Comparison of ENCODE assay signal across 1 cellular context in genomic region chr6:137904822-137905617, GRCh38.
TF ChIP-seq lines count a peak whose summit lies in the region.

No MANE protein-coding gene starts in this region.

TF ChIP-seq in K562, 482 proteins besides CTCF, POLR2A, EP300 and RAD21 (continued from another document and continues in another):
- peak; percentile 52 for TF ChIP-seq POLR2H (tag; IDR thresholded peaks at IDR 0.05; ENCODE audit: low read depth)
- TF ChIP-seq ILK (tag; IDR thresholded peaks at IDR 0.05; ENCODE audit: borderline replicate concordance, low read depth): no peak
- TF ChIP-seq U2AF2 (optimal IDR thresholded peaks at IDR 0.05; ENCODE audit: low read depth, low read length): no peak
- 0 out of 2 replicates have a peak, but pooled peaks have one; percentile 36 for TF ChIP-seq PHB (CRISPR knock-in tag; IDR thresholded peaks at IDR 0.05)
- TF ChIP-seq ZNF778 (CRISPR knock-in tag; IDR thresholded peaks at IDR 0.05): no peak
- TF ChIP-seq SRSF3 (IDR thresholded peaks at IDR 0.05; ENCODE audit: insufficient read depth, low read length): no peak
- no peak for TF ChIP-seq CSDE1 (IDR thresholded peaks at IDR 0.05)
- peak; percentile 2; the same call in 1 of the 2 replicates for TF ChIP-seq KLF16 (IDR thresholded peaks at IDR 0.05)
- no peak for TF ChIP-seq ZFP91 (CRISPR knock-in tag; IDR thresholded peaks at IDR 0.05)
- TF ChIP-seq ETS2 (tag; IDR thresholded peaks at IDR 0.05; ENCODE audit: borderline replicate concordance, poor library complexity, severe bottlenecking): no peak
- no peak for TF ChIP-seq PREB (CRISPR knock-in tag; IDR thresholded peaks at IDR 0.05)
- TF ChIP-seq ZNF589 (CRISPR knock-in tag; IDR thresholded peaks at IDR 0.05; ENCODE audit: low read depth): no peak
- peak; percentile 55; the same call in 1 of the 2 replicates for TF ChIP-seq GTF2E2 (tag; IDR thresholded peaks at IDR 0.05)
- 0 out of 2 replicates have a peak, but pooled peaks have one; percentile 37 for TF ChIP-seq HEY1 (CRISPR knock-in tag; IDR thresholded peaks at IDR 0.05; ENCODE audit: borderline replicate concordance)
- 0 out of 2 replicates have a peak, but pooled peaks have one; percentile 1 for TF ChIP-seq DEAF1 (CRISPR knock-in tag; IDR thresholded peaks at IDR 0.05)
- TF ChIP-seq ZNF3 (CRISPR knock-in tag; IDR thresholded peaks at IDR 0.05): no peak
- TF ChIP-seq BDP1 (IDR thresholded peaks at IDR 0.05; ENCODE audit: insufficient read depth, insufficient read length): no peak
- TF ChIP-seq KDM1A (IDR thresholded peaks at IDR 0.05): peak; percentile 56 to 77; a peak in 3 of 4 replicates
- no peak for TF ChIP-seq KLF10 (CRISPR knock-in tag; IDR thresholded peaks at IDR 0.05)
- TF ChIP-seq PPARD (CRISPR knock-in tag; IDR thresholded peaks at IDR 0.05): no peak
- no peak for TF ChIP-seq ZNF280A (IDR thresholded peaks at IDR 0.05; ENCODE audit: low read depth, partially characterized antibody)
- no peak for TF ChIP-seq ZNF239 (CRISPR knock-in tag; IDR thresholded peaks at IDR 0.05)
- no peak for TF ChIP-seq FOXA3 (CRISPR knock-in tag; conservative IDR thresholded peaks at IDR 0.05 in 1 of 2, IDR thresholded peaks at IDR 0.05 in 1 of 2)
- 0 out of 2 replicates have a peak, but pooled peaks have one; percentile 21 for TF ChIP-seq ZNF24 (IDR thresholded peaks at IDR 0.05)
- no peak; the same call in none of the 2 replicates for TF ChIP-seq ZNF592 (IDR thresholded peaks at IDR 0.05)
- no peak for TF ChIP-seq ID3 (CRISPR knock-in tag; IDR thresholded peaks at IDR 0.05)
- no peak for TF ChIP-seq ID3 (tag; IDR thresholded peaks at IDR 0.05)
- TF ChIP-seq RFX1 (IDR thresholded peaks at IDR 0.05): no peak
- no peak for TF ChIP-seq NR1H2 (CRISPR knock-in tag; IDR thresholded peaks at IDR 0.05)
- TF ChIP-seq DACH1 (IDR thresholded peaks at IDR 0.05; ENCODE audit: partially characterized antibody): no peak
- no peak for TF ChIP-seq CREB1 (IDR thresholded peaks at IDR 0.05)
- no peak for TF ChIP-seq CREB1 (CRISPR knock-in tag; IDR thresholded peaks at IDR 0.05)
- TF ChIP-seq FOSL1 (tag; conservative IDR thresholded peaks at IDR 0.05): peak; percentile 85
- no peak for TF ChIP-seq POLR2B (IDR thresholded peaks at IDR 0.05; ENCODE audit: low read depth, partially characterized antibody)
- TF ChIP-seq ARNT (IDR thresholded peaks at IDR 0.05): no peak
- no peak for TF ChIP-seq FOXK2 (conservative IDR thresholded peaks at IDR 0.05 in 1 of 2, IDR thresholded peaks at IDR 0.05 in 1 of 2; ENCODE audit: low read depth in 2 of 2)
- TF ChIP-seq CEBPG (CRISPR knock-in tag; IDR thresholded peaks at IDR 0.05): no peak
- peak in 1 of 2 experiments; percentile 85; a peak in 2 of 4 replicates for TF ChIP-seq CEBPG (tag; conservative IDR thresholded peaks at IDR 0.05 in 1 of 2, IDR thresholded peaks at IDR 0.05 in 1 of 2)
- TF ChIP-seq SMAD3 (CRISPR knock-in tag; conservative IDR thresholded peaks at IDR 0.05): 0 out of 2 replicates have a peak, but pooled peaks have one; percentile 22
- no peak for TF ChIP-seq RHOXF2B (CRISPR knock-in tag; conservative IDR thresholded peaks at IDR 0.05)
- no peak for TF ChIP-seq CHD4 (IDR thresholded peaks at IDR 0.05; ENCODE audit: insufficient read depth, insufficient replicate concordance, low read depth, low read length, poor library complexity, severe bottlenecking)
- no peak for TF ChIP-seq MYNN (IDR thresholded peaks at IDR 0.05)
- TF ChIP-seq MYNN (CRISPR knock-in tag; IDR thresholded peaks at IDR 0.05): no peak
- TF ChIP-seq SRSF7 (optimal IDR thresholded peaks at IDR 0.05; ENCODE audit: low read depth, low read length): no peak
- TF ChIP-seq TFAM (CRISPR knock-in tag; conservative IDR thresholded peaks at IDR 0.05): no peak
- no peak for TF ChIP-seq BCLAF1 (IDR thresholded peaks at IDR 0.05; ENCODE audit: borderline replicate concordance in 1 of 2, control insufficient read depth in 1 of 2, low read depth in 2 of 2, low read length in 1 of 2)
- no peak for TF ChIP-seq ZNF507 (tag; conservative IDR thresholded peaks at IDR 0.05)
- peak; percentile 81; the same call in 1 of the 2 replicates for TF ChIP-seq DPF2 (IDR thresholded peaks at IDR 0.05)
- TF ChIP-seq TEAD4 (IDR thresholded peaks at IDR 0.05; ENCODE audit: low read length): no peak
- no peak for TF ChIP-seq TEAD4 (CRISPR knock-in tag; IDR thresholded peaks at IDR 0.05; ENCODE audit: borderline replicate concordance)
- no peak for TF ChIP-seq RB1 (IDR thresholded peaks at IDR 0.05; ENCODE audit: low read depth)
- no peak for TF ChIP-seq ZFX (CRISPR knock-in tag; IDR thresholded peaks at IDR 0.05)
- no peak for TF ChIP-seq POU5F1 (IDR thresholded peaks at IDR 0.05; ENCODE audit: borderline replicate concordance, low read depth, low read length, partially characterized antibody)
- no peak for TF ChIP-seq GTF2B (IDR thresholded peaks at IDR 0.05; ENCODE audit: extremely low read depth, insufficient read length)
- no peak for TF ChIP-seq ZNF282 (CRISPR knock-in tag; IDR thresholded peaks at IDR 0.05)
- no peak for TF ChIP-seq ZNF12 (CRISPR knock-in tag; IDR thresholded peaks at IDR 0.05)
- no peak for TF ChIP-seq HNRNPH1 (optimal IDR thresholded peaks at IDR 0.05; ENCODE audit: low read depth, low read length)
- no peak for TF ChIP-seq HDAC8 (tag; IDR thresholded peaks at IDR 0.05)
- TF ChIP-seq TRIM25 (IDR thresholded peaks at IDR 0.05; ENCODE audit: borderline replicate concordance): no peak
- TF ChIP-seq BRF1 (IDR thresholded peaks at IDR 0.05; ENCODE audit: borderline replicate concordance, extremely low read depth, insufficient read length): no peak
- no peak for TF ChIP-seq CREM (IDR thresholded peaks at IDR 0.05; ENCODE audit: low read depth)
